ENCODE assay signal across 8 cellular contexts in the genomic region with DNA sequence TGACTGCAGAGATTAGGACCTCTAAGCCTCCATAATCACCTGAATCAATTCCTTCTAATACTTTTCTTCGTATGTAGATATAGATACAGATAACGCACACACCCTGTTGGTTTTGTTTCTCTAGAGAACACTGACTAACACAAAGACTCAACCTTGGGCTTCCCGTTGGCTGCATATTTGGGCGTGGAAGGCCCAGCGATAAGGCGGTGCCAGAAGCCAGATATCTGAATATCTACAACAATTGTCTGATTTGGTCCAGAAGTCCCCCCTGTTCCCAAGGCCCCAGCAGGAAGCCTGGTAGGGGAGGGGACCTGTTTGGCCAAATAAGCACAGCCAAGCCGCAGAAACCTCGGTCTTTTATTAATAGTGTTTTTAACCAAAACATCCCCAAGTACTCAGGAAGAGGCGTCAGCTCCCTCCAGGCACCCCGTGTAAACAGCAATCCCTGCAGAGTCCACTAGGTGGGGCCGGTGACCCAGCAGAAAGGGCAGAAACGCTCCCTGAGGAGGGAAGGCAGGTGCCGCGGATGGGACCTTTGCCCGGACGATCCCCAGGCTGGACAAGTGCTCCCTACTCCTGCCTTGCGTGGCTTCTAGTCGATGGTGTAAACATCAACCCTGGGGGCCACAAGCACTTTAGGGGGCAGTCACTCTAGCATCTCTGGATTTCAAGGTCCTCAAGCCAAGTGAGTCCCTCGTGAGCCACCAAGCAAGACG. TPM values are rescaled to one million over a fixed set of nuclear protein-coding genes. Genes with fewer than 3 reads are reported as not detected.
DNase-seq lines count a peak whose midpoint lies in the region; ATAC-seq, FAIRE-seq and TF ChIP-seq lines count a peak whose summit lies in the region.

No MANE protein-coding gene starts in this region.

- TF ChIP-seq POLR2A in A549 (IDR thresholded peaks at IDR 0.05; ENCODE audit: low read length), result no peak
- TF ChIP-seq POLR2A in GM12891 (IDR thresholded peaks at IDR 0.05; ENCODE audit: low read depth, low read length), result no peak
- TF ChIP-seq POLR2A in HepG2 (IDR thresholded peaks at IDR 0.05; ENCODE audit: insufficient read depth in 1 of 2, low read depth in 2 of 2, low read length in 2 of 2), result no peak

- FAIRE-seq in A549 (lab: Jason Lieb, UNC) (peak; percentile 74), GM12891 (lab: Jason Lieb, UNC) (peak; percentile 90), HepG2 (lab: Jason Lieb, UNC) (peak; percentile 90)

- peaks cover 13% of the 10 kb centered on the region for H3K4me1 Mint-ChIP-seq in activated CD4-positive, alpha-beta T cell treated with anti-CD3 and anti-CD28 coated beads, Interleukin-2, amount 10 ng/mL, durations not matched to agents 7 days and 5 days

- POLR2A ChIA-PET in A549 (lab: Yijun Ruan, JAX) (interaction anchor here (0.6 to 1.0 kb wide), 3 partner anchors 25 to 131 kb away, joined by 3 read pairs; no protein-coding TSS in a partner anchor), HepG2 (lab: Yijun Ruan, JAX) (interaction anchor here (1.1 kb wide), 2 partner anchors 11 to 64 kb away, joined by 3 read pairs; no protein-coding TSS in a partner anchor)
- POLR2A ChIA-PET in activated CD4-positive, alpha-beta T cell treated with anti-CD3 and anti-CD28 coated beads, Interleukin-2, amount 10 ng/mL, durations not matched to agents 7 days and 5 days (lab: Charles Lee), result no interaction called here

- peak overlapping the region; percentile 31 to 44; a peak in 5 of 6 replicates for H3K27ac ChIP-seq in A549
- peak overlapping the region; percentile 80 for H3K27ac ChIP-seq in colonic mucosa
- no peak overlapping the region for H3K27ac ChIP-seq in HepG2 (ENCODE audit: extremely low read length, insufficient read depth, low read length)

- no peaks in the 10 kb centered on the region; the same call in 2 of the 3 replicates for H3K9me3 ChIP-seq in A549
- no peaks in the 10 kb centered on the region for H3K9me3 ChIP-seq in colonic mucosa
- H3K9me3 ChIP-seq in HepG2 (ENCODE audit: low read length), result no peaks in the 10 kb centered on the region

- in situ Hi-C loops in HepG2 (cut with HindIII; ENCODE audit: extremely low pct_ligation_motif_present, low pct_unique_long_range_greater_than_20kb), result loop anchor here (5.0 kb wide), 1 partner anchor 64 kb away; no protein-coding TSS in a partner anchor

- TF ChIP-seq RAD21 in A549 (conservative IDR thresholded peaks at IDR 0.05 in 1 of 2, IDR thresholded peaks at IDR 0.05 in 1 of 2) (peak; percentile 92 to 93), HepG2 (CRISPR knock-in tag; IDR thresholded peaks at IDR 0.05) (peak; percentile 92)

- H4K20me1 ChIP-seq in HepG2 (ENCODE audit: insufficient read depth, low read length), result no peaks in the 10 kb centered on the region

- H3K4me1 ChIP-seq in A549 (peaks cover 14% of the 10 kb centered on the region; the same call in 2 of the 3 replicates), colonic mucosa (peaks cover 19% of the 10 kb centered on the region), HepG2 (ENCODE audit: insufficient read depth, low read length) (peaks cover 22% of the 10 kb centered on the region)

- 26% methylated on average over 20 of the region's 20 CpGs for WGBS in A549 (ENCODE audit: missing lambda C conversion rate)
- 23% methylated on average over 13 of the region's 20 CpGs for WGBS in HepG2 (ENCODE audit: low lambda C conversion rate)

- no peaks in the 10 kb centered on the region for H3K9me3 Mint-ChIP-seq in activated CD4-positive, alpha-beta T cell treated with anti-CD3 and anti-CD28 coated beads, Interleukin-2, amount 10 ng/mL, durations not matched to agents 7 days and 5 days

- H2AFZ ChIP-seq in HepG2 (ENCODE audit: low read length), result no peak overlapping the region

- TF ChIP-seq EP300 in A549 (IDR thresholded peaks at IDR 0.05), result no peak
- no peak for TF ChIP-seq EP300 in HepG2 (IDR thresholded peaks at IDR 0.05; ENCODE audit: low read depth in 2 of 2, low read length in 2 of 2)
- TF ChIP-seq EP300 in HepG2 (CRISPR knock-in tag; IDR thresholded peaks at IDR 0.05; ENCODE audit: borderline replicate concordance), result no peak

- H3K4me3 ChIP-seq in A549, result no peak overlapping the region
- no peak overlapping the region for H3K4me3 ChIP-seq in colonic mucosa
- no peak overlapping the region for H3K4me3 ChIP-seq in HepG2 (replicated peaks in 1 of 3; ENCODE audit: insufficient read depth in 1 of 3, low read depth in 2 of 3, low read length in 3 of 3)

- H3K36me3 ChIP-seq in colonic mucosa (no peaks in the 10 kb centered on the region), HepG2 (replicated peaks in 1 of 2; ENCODE audit: control insufficient read depth in 1 of 2, insufficient read depth in 2 of 2, low read length in 2 of 2) (no peaks in the 10 kb centered on the region)

- no peak overlapping the region for H3K4me3 Mint-ChIP-seq in activated CD4-positive, alpha-beta T cell treated with anti-CD3 and anti-CD28 coated beads, Interleukin-2, amount 10 ng/mL, durations not matched to agents 7 days and 5 days

- no peaks in the 10 kb centered on the region for H3K36me3 Mint-ChIP-seq in activated CD4-positive, alpha-beta T cell treated with anti-CD3 and anti-CD28 coated beads, Interleukin-2, amount 10 ng/mL, durations not matched to agents 7 days and 5 days (ENCODE audit: low read depth)

- no peaks in the 10 kb centered on the region for H3K27me3 ChIP-seq in colonic mucosa
- peaks cover 23 to 67% of the 10 kb centered on the region in 2 experiments; a peak in 4 of 5 replicates for H3K27me3 ChIP-seq in HepG2 (ENCODE audit: control insufficient read depth in 1 of 2, insufficient read depth in 2 of 2, low read length in 2 of 2)

- peak; percentile 72 to 94 for ATAC-seq in A549
- ATAC-seq in HepG2, result peak; percentile 76
- no peak for ATAC-seq in GM21825 (IDR thresholded peaks at IDR 0.05; ENCODE audit: unreplicated experiment)

- CTCF ChIA-PET in A549 (lab: Yijun Ruan, JAX) (interaction anchor here (0.7 to 12.1 kb wide), 44 partner anchors 10 to 394 kb away, joined by 3 to 335 read pairs (median 5); a partner anchor contains a TSS), HepG2 (lab: Yijun Ruan, JAX; ENCODE audit: low intra/inter-chr PET ratio, low total read pairs) (interaction anchor here (2.0 to 2.1 kb wide), 2 partner anchors 25 to 65 kb away, joined by 19 to 22 read pairs; no protein-coding TSS in a partner anchor)
- CTCF ChIA-PET in activated CD4-positive, alpha-beta T cell treated with anti-CD3 and anti-CD28 coated beads, Interleukin-2, amount 10 ng/mL, durations not matched to agents 7 days and 5 days (lab: Charles Lee), result interaction anchor here (0.6 to 3.0 kb wide), 18 partner anchors 11 to 340 kb away, joined by 3 to 16 read pairs (median 4); no protein-coding TSS in a partner anchor

- BruUV-seq in HepG2 (replicated peaks; lab: Mats Ljungman, UMichigan), result no TSS peak

- intact Hi-C loops in colonic mucosa (cut with DNase I), result loop anchor here (5.0 kb wide), 1 partner anchor 64 kb away; no protein-coding TSS in a partner anchor
- intact Hi-C loops in HepG2 (cut with micrococcal nuclease; ENCODE audit: unreplicated experiment), result loop anchor here (1.0 kb wide), 2 partner anchors 24 to 64 kb away; no protein-coding TSS in a partner anchor

- H3K27me3 Mint-ChIP-seq in activated CD4-positive, alpha-beta T cell treated with anti-CD3 and anti-CD28 coated beads, Interleukin-2, amount 10 ng/mL, durations not matched to agents 7 days and 5 days, result peaks cover 2% of the 10 kb centered on the region

- H3K9ac ChIP-seq in colonic mucosa (ENCODE audit: low read depth in 2 of 2, low read length in 2 of 2) (peak overlapping the region; percentile 43 to 77), HepG2 (ENCODE audit: insufficient read depth, low read depth, low read length) (no peak overlapping the region)

- H3K27ac Mint-ChIP-seq in activated CD4-positive, alpha-beta T cell treated with anti-CD3 and anti-CD28 coated beads, Interleukin-2, amount 10 ng/mL, durations not matched to agents 7 days and 5 days, result peak overlapping the region; percentile 75

- H3K4me2 ChIP-seq in A549 (peak overlapping the region; percentile 59), HepG2 (ENCODE audit: low read depth, low read length) (peak overlapping the region; percentile 40)

- H3K79me2 ChIP-seq in HepG2 (ENCODE audit: insufficient read depth, low read length), result no peaks in the 10 kb centered on the region

- TF ChIP-seq CTCF in A549 (IDR thresholded peaks at IDR 0.05) (peak; percentile 92), colonic mucosa (IDR thresholded peaks at IDR 0.05) (peak; percentile 90), HepG2 (CRISPR knock-in tag; IDR thresholded peaks at IDR 0.05) (peak; percentile 96)

- DNase-seq in A549 (ENCODE audit: low read depth in 1 of 2, low spot score in 1 of 2), result peak; percentile 71 to 91
- peak; percentile 88 for DNase-seq in GM12891 (ENCODE audit: insufficient read length, low spot score)
- peak; percentile 36 for DNase-seq in NCI-H2107 treated with DMSO at 0.1 percent for 48 hours (lab: John Stamatoyannopoulos, UW; ENCODE audit: unreplicated experiment)
- DNase-seq in activated CD4-positive, alpha-beta T cell treated with anti-CD3 and anti-CD28 coated beads, Interleukin-2, amount 10 ng/mL, durations not matched to agents 7 days and 5 days, result peak; percentile 86
- DNase-seq in colonic mucosa, result peak; percentile 97
- peak; percentile 53 for DNase-seq in HepG2 (ENCODE audit: low spot score)
- peak; percentile 73 to 83 for DNase-seq in stimulated activated CD4-positive, alpha-beta T cell treated with anti-CD3 and anti-CD28 coated beads, Interleukin-4, amount 100 ng/mL, for 4 hours

RNA-seq across cellular contexts. Expression of a gene that starts 56.9 kb away (rescaled TPM):
- polyA plus RNA-seq in A549 (2011; rRNA removed) (62.5 and 70.9 TPM in 2 replicates), A549 (2017; fragmentation: RNase III; extraction: RNeasy Plus Mini Kit Qiagen cat#74134 plus additional on column Dnase treatment) (68.8 to 78.0 TPM (median 73.8 TPM) in 3 replicates), HepG2 (2011; rRNA removed) (40.4 TPM in 2 replicates)
- 128 and 131 TPM in 2 replicates for polyA plus RNA-seq in A549 (2012; cell fraction: cytosol; rRNA removed)
- polyA plus RNA-seq in A549 (2012; cell fraction: nucleus; rRNA removed), result 168 and 237 TPM in 2 replicates
- polyA minus RNA-seq in A549 (2011; rRNA and poly(A)+ RNA removed), result 103 and 133 TPM in 2 replicates
- polyA plus RNA-seq in GM12891 (2012; ENCODE audit: low read depth, missing spikeins), result 40.6 TPM
- total RNA-seq in activated CD4-positive, alpha-beta T cell treated with anti-CD3 and anti-CD28 coated beads, Interleukin-2, amount 10 ng/mL, durations not matched to agents 7 days and 5 days, result 100 to 1,000 TPM; 145 to 163 TPM
- total RNA-seq in colonic mucosa (100 to 1,000 TPM; 243 to 326 TPM), HepG2 (2016; rRNA removed; fragmentation: Illumina TruSeq; extraction: Trizol) (10.9 and 12.4 TPM in 2 replicates)
- 5.9 and 7.8 TPM in 2 replicates for total RNA-seq in HepG2 (2016; cell fraction: cytosol; rRNA removed; fragmentation: Illumina TruSeq; extraction: Trizol; ENCODE audit: low read depth)
- 9.1 and 11.6 TPM in 2 replicates for total RNA-seq in HepG2 (2016; cell fraction: insoluble cytoplasmic fraction; rRNA removed; fragmentation: Illumina TruSeq; extraction: Trizol)
- total RNA-seq in HepG2 (2016; cell fraction: membrane; rRNA removed; fragmentation: Illumina TruSeq; extraction: Trizol), result 9.3 and 10.5 TPM in 2 replicates
- total RNA-seq in HepG2 (2016; cell fraction: nucleus; rRNA removed; fragmentation: Illumina TruSeq; extraction: Trizol), result 8.0 and 11.0 TPM in 2 replicates
- polyA plus RNA-seq in HepG2 (2011; cell fraction: cytosol; rRNA removed), result 13.2 and 21.6 TPM in 2 replicates
- polyA plus RNA-seq in HepG2 (2011; cell fraction: nucleus; rRNA removed), result 68.7 and 98.6 TPM in 2 replicates
- polyA plus RNA-seq in HepG2 (2012), result 10.2 and 11.3 TPM in 2 replicates
- polyA plus RNA-seq in HepG2 (2016; cell fraction: cytosol; fragmentation: Illumina TruSeq; extraction: Trizol; ENCODE audit: low read depth), result 0.85 and 1.1 TPM in 2 replicates
- 8.6 and 11.0 TPM in 2 replicates for polyA plus RNA-seq in HepG2 (2016; cell fraction: insoluble cytoplasmic fraction; fragmentation: Illumina TruSeq; extraction: Trizol; ENCODE audit: low read depth)
- 2.9 and 3.5 TPM in 2 replicates for polyA plus RNA-seq in HepG2 (2016; cell fraction: membrane; fragmentation: Illumina TruSeq; extraction: Trizol; ENCODE audit: low read depth)
- 18.8 and 21.3 TPM in 2 replicates for polyA plus RNA-seq in HepG2 (2016; cell fraction: nucleus; fragmentation: Illumina TruSeq; extraction: Trizol; ENCODE audit: insufficient read depth, low read depth)
- 37.5 and 62.6 TPM in 2 replicates for polyA minus RNA-seq in HepG2 (2011; rRNA and poly(A)+ RNA removed; ENCODE audit: low replicate concordance)
- 19.0 and 21.4 TPM in 2 replicates for polyA minus RNA-seq in HepG2 (2011; cell fraction: cytosol; rRNA and poly(A)+ RNA removed)
- 24.5 and 24.6 TPM in 2 replicates for polyA minus RNA-seq in HepG2 (2011; cell fraction: nucleus; rRNA and poly(A)+ RNA removed)

Comparison
In these comparisons a context has a peak if more than half of its experiments do, and no peak if none do; other contexts are left out.
1. DNase-seq: peak in every context shown above with its lines; median percentile 97 in colonic mucosa; 88 in GM12891; 86 in activated CD4-positive, alpha-beta T cell treated with anti-CD3 and anti-CD28 coated beads, Interleukin-2, amount 10 ng/mL, durations not matched to agents 7 days and 5 days; 81 in A549; 78 in stimulated activated CD4-positive, alpha-beta T cell treated with anti-CD3 and anti-CD28 coated beads, Interleukin-4, amount 100 ng/mL, for 4 hours; 53 in HepG2; 36 in NCI-H2107 treated with DMSO at 0.1 percent for 48 hours.
2. RNA of a gene that starts 56.9 kb away (total RNA-seq): 243 to 326 TPM in colonic mucosa and 145 to 163 TPM in activated CD4-positive, alpha-beta T cell treated with anti-CD3 and anti-CD28 coated beads, Interleukin-2, amount 10 ng/mL, durations not matched to agents 7 days and 5 days; 5.9 to 12.4 TPM in HepG2; every median in the first group is over 10 times any median in the second.
3. Peak in every context shown above with its lines, with median percentiles within 50 percentile points of each other: CTCF ChIP-seq.